1 cellular context compared by ENCODE assay signal in the genomic region with DNA sequence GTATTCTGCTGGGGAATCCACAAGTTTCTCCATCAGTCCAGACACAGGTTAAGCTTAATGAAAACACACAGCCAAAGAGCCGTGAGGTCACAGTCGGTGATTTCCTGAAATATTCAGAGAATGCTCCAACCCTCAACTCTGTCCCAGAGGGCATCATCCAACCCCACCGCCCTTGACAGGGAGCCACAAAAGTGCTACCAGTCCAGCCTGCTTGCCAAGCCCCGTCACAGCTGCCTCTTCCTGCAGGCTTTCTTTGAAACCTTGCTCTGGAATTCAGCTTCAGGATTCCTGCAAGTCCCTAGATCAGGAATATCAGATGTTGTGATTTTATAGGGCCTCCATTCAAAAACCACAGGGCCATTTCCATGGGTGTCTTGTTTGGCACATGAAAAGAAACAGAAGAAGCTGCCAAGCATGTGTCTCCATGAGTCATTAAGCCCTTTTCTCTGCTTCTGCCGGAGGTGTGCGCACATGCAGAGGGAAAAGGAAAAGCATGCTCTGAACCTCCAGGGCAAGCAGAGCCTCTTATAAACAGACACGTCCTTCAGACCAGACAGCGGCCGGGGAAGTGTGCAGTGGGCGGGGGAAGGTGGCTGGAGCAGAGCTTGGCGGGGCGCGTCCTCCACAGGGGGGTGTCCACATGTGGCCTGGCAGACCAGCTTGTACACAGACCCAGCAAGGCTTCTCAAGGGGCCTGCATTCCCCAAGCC.
TF ChIP-seq lines count a peak whose summit lies in the region.

No MANE protein-coding gene starts in this region.

TF ChIP-seq in HCT116, 20 proteins besides CTCF, POLR2A, EP300 and RAD21 (continued from another document):
- no peak for TF ChIP-seq ZBTB33 (IDR thresholded peaks at IDR 0.05; ENCODE audit: extremely low read depth, insufficient replicate concordance, low read length)
